ENCODE assay signal across 1 cellular context in the genomic region with DNA sequence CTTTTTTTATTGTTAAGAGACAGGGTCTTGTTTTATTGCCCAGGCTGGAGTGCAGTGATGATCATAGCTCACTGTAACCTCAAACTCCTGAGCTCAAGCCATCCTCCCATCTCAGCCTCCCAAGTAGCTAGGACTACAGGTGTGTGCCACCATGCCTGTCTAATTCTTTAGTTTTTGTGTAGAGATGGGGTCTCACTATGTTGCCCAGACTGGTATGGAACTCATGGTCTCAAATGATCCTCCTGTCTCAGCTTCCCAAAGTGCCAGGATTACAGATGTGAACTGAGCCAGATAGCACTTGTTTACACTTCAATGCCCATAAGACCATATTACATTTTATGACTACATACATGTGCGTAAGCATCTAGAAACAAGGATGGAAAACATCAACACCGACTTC.
TF ChIP-seq lines count a peak whose summit lies in the region.

No MANE protein-coding gene starts in this region.

TF ChIP-seq in HepG2, 621 proteins besides CTCF, POLR2A, EP300 and RAD21:
- no peak for TF ChIP-seq KDM4B (CRISPR knock-in tag; IDR thresholded peaks at IDR 0.05)
- TF ChIP-seq, protein P1, sequence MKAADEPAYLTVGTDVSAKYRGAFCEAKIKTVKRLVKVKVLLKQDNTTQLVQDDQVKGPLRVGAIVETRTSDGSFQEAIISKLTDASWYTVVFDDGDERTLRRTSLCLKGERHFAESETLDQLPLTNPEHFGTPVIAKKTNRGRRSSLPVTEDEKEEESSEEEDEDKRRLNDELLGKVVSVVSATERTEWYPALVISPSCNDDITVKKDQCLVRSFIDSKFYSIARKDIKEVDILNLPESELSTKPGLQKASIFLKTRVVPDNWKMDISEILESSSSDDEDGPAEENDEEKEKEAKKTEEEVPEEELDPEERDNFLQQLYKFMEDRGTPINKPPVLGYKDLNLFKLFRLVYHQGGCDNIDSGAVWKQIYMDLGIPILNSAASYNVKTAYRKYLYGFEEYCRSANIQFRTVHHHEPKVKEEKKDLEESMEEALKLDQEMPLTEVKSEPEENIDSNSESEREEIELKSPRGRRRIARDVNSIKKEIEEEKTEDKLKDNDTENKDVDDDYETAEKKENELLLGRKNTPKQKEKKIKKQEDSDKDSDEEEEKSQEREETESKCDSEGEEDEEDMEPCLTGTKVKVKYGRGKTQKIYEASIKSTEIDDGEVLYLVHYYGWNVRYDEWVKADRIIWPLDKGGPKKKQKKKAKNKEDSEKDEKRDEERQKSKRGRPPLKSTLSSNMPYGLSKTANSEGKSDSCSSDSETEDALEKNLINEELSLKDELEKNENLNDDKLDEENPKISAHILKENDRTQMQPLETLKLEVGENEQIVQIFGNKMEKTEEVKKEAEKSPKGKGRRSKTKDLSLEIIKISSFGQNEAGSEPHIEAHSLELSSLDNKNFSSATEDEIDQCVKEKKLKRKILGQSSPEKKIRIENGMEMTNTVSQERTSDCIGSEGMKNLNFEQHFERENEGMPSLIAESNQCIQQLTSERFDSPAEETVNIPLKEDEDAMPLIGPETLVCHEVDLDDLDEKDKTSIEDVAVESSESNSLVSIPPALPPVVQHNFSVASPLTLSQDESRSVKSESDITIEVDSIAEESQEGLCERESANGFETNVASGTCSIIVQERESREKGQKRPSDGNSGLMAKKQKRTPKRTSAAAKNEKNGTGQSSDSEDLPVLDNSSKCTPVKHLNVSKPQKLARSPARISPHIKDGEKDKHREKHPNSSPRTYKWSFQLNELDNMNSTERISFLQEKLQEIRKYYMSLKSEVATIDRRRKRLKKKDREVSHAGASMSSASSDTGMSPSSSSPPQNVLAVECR (CRISPR knock-in tag; IDR thresholded peaks at IDR 0.05; ENCODE audit: borderline replicate concordance), result no peak
- TF ChIP-seq RBM22 (optimal IDR thresholded peaks at IDR 0.05; ENCODE audit: low read length), result peak; percentile 98
- TF ChIP-seq ZNF121 (CRISPR knock-in tag; IDR thresholded peaks at IDR 0.05), result peak; percentile 92
- TF ChIP-seq POLR2G (IDR thresholded peaks at IDR 0.05; ENCODE audit: low read depth, low read length), result 0 out of 2 replicates have a peak, but pooled peaks have one; percentile 23
- TF ChIP-seq, protein P2, sequence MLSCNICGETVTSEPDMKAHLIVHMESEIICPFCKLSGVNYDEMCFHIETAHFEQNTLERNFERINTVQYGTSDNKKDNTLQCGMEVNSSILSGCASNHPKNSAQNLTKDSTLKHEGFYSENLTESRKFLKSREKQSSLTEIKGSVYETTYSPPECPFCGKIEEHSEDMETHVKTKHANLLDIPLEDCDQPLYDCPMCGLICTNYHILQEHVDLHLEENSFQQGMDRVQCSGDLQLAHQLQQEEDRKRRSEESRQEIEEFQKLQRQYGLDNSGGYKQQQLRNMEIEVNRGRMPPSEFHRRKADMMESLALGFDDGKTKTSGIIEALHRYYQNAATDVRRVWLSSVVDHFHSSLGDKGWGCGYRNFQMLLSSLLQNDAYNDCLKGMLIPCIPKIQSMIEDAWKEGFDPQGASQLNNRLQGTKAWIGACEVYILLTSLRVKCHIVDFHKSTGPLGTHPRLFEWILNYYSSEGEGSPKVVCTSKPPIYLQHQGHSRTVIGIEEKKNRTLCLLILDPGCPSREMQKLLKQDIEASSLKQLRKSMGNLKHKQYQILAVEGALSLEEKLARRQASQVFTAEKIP (CRISPR knock-in tag; IDR thresholded peaks at IDR 0.05; ENCODE audit: borderline replicate concordance), result no peak
- no peak for TF ChIP-seq ZMYM2 (CRISPR knock-in tag; IDR thresholded peaks at IDR 0.05)
- TF ChIP-seq SRSF9 (IDR thresholded peaks at IDR 0.05; ENCODE audit: borderline replicate concordance, insufficient read depth, low read depth, low read length, poor library complexity, severe bottlenecking), result no peak
- no peak for TF ChIP-seq ZNF180 (CRISPR knock-in tag; IDR thresholded peaks at IDR 0.05; ENCODE audit: borderline replicate concordance, low read depth)
